Comparison of ENCODE assay signal across 1 cellular context in genomic region chr5:16673241-16673998, GRCh38.
TF ChIP-seq lines count a peak whose summit lies in the region.

No MANE protein-coding gene starts in this region.

TF ChIP-seq in GM23338, 12 proteins besides CTCF, POLR2A, EP300 and RAD21 (continued from another document):
- TF ChIP-seq REST (IDR thresholded peaks at IDR 0.05; ENCODE audit: unreplicated experiment): no peak
